In genomic region chr1:214727274-214727673, GRCh38 we compare ENCODE assay signal across 16 cellular contexts.
DNase-seq lines count a peak whose midpoint lies in the region; ATAC-seq and TF ChIP-seq lines count a peak whose summit lies in the region.
"Had no signal": no experiment of that assay in that cellular context is flagged by ENCODE, and none has a peak within 500 bp of the region (broad histone marks: within the 10 kb centered on the region; RNA-seq: fewer than 3 reads in every experiment).

No MANE protein-coding gene starts in this region.

- H3K9me3 Mint-ChIP-seq in H9: peaks cover under 1 to 5% of the 10 kb centered on the region in 2 experiments; a peak in 3 of 5 replicates

- no peak overlapping the region for H3K4me3 ChIP-seq in PC-9
- no peak overlapping the region for H3K4me3 ChIP-seq in effector memory CD4-positive, alpha-beta T cell (ENCODE audit: insufficient read depth, low read depth, low read length, poor library complexity, severe bottlenecking)
- H3K4me3 ChIP-seq: GM12878 had no signal

- H3K23ac ChIP-seq in H9 (ENCODE audit: insufficient read length, low read depth, low read length): no peak overlapping the region

- no peak for ATAC-seq in HG02623 (IDR thresholded peaks at IDR 0.05; ENCODE audit: unreplicated experiment)
- ATAC-seq: CD8-positive, alpha-beta T cell; GM12878; HCT116; T-helper 17 cell had no signal

- no peak overlapping the region for H3K9ac ChIP-seq in H9 (ENCODE audit: extremely low read depth, insufficient read length, low read length)

- H3K9me2 ChIP-seq in PC-9 (ENCODE audit: insufficient read depth): no peaks in the 10 kb centered on the region

- H3K4me2 ChIP-seq in H9 (ENCODE audit: insufficient read depth, insufficient read length, low read length): no peak overlapping the region
- H3K4me2 ChIP-seq in PC-9: peak overlapping the region; percentile 12; the same call in 1 of the 2 replicates

- H4K20me1 ChIP-seq in H9 (ENCODE audit: control insufficient read depth, insufficient read depth, insufficient read length) (no peaks in the 10 kb centered on the region), PC-9 (ENCODE audit: insufficient read depth) (no peaks in the 10 kb centered on the region)

- no peak overlapping the region for H2BK12ac ChIP-seq in H9 (ENCODE audit: insufficient read length, low read depth, low read length)

- intact Hi-C loops in PC-9 (cut with micrococcal nuclease; ENCODE audit: unreplicated experiment): no loop called here

- no peak overlapping the region for H2BK15ac ChIP-seq in H9 (ENCODE audit: low read depth, low read length)

- no peaks in the 10 kb centered on the region for H3K79me2 ChIP-seq in H9 (ENCODE audit: insufficient read depth, low read length)
- no peaks in the 10 kb centered on the region for H3K79me2 ChIP-seq in PC-9 (ENCODE audit: low read depth)

- no peak overlapping the region for H4K91ac ChIP-seq in H9 (ENCODE audit: insufficient read length, low read depth, low read length)

- no peaks in the 10 kb centered on the region for H3K23me2 ChIP-seq in H9 (ENCODE audit: insufficient read length, low read depth, low read length, poor library complexity, severe bottlenecking)

- DNase-seq in DMS53 treated with DMSO at 0.1 percent for 48 hours (lab: John Stamatoyannopoulos, UW; ENCODE audit: unreplicated experiment) (peak; percentile 24), H9 (peak; percentile 57), PC-9 (peak in 1 of 2 experiments; percentile 39), islet precursor cell (peak; percentile 70), NCI-H524 treated with DMSO at 0.1 percent for 48 hours (lab: John Stamatoyannopoulos, UW) (no peak)
- no peak for DNase-seq in effector memory CD4-positive, alpha-beta T cell
- no peak for DNase-seq in activated CD8-positive, alpha-beta memory T cell treated with anti-CD3 and anti-CD28 coated beads for 24 hours
- DNase-seq: BE2C; CD8-positive, alpha-beta T cell; NCI-H2029 treated with DMSO at 0.1 percent for 48 hours; NCI-H226; NCI-H526 treated with DMSO at 0.1 percent for 48 hours; T-helper 17 cell had no signal

- POLR2A ChIA-PET in PC-9 (lab: Charles Lee; ENCODE audit: unreplicated experiment): no interaction called here

- peaks cover 8 to 12% of the 10 kb centered on the region in 2 experiments for H3K4me1 Mint-ChIP-seq in H9
- H3K4me1 Mint-ChIP-seq: T-helper 17 cell had no signal

- no peak overlapping the region for H3K27ac ChIP-seq in H9 (ENCODE audit: insufficient read length, low read depth, low read length)
- H3K27ac ChIP-seq in PC-9: no peak overlapping the region
- H3K27ac ChIP-seq in effector memory CD4-positive, alpha-beta T cell (ENCODE audit: insufficient read depth, low read length, poor library complexity, severe bottlenecking): no peak overlapping the region

- no peak overlapping the region for H4K8ac ChIP-seq in H9 (replicated peaks; ENCODE audit: insufficient read length, low read depth, low read length)

- no peaks in the 10 kb centered on the region for H3K36me3 ChIP-seq in PC-9 (ENCODE audit: low read depth)
- no peaks in the 10 kb centered on the region for H3K36me3 ChIP-seq in effector memory CD4-positive, alpha-beta T cell (ENCODE audit: control insufficient read depth, insufficient read depth, low read length)
- H3K36me3 ChIP-seq: BE2C had no signal

- H3T11ph ChIP-seq in H9 (ENCODE audit: low read length): no peak overlapping the region

- H3K14ac ChIP-seq in H9 (ENCODE audit: insufficient read depth, low read length): no peak overlapping the region

- H2BK120ac ChIP-seq in H9 (ENCODE audit: low read depth, low read length, poor library complexity, severe bottlenecking): no peak overlapping the region

- H3K9me3 ChIP-seq in H9 (ENCODE audit: control insufficient read depth, low read depth, low read length): no peaks in the 10 kb centered on the region
- H3K9me3 ChIP-seq in PC-9 (ENCODE audit: insufficient read depth, low read depth): no peaks in the 10 kb centered on the region
- H3K9me3 ChIP-seq in effector memory CD4-positive, alpha-beta T cell (ENCODE audit: control insufficient read depth, low read length): no peaks in the 10 kb centered on the region
- H3K9me3 ChIP-seq: BE2C had no signal

- H3K4me3 Mint-ChIP-seq in H9: no peak overlapping the region
- H3K4me3 Mint-ChIP-seq: CD8-positive, alpha-beta T cell; T-helper 17 cell had no signal

- no peaks in the 10 kb centered on the region for H3K79me1 ChIP-seq in H9 (ENCODE audit: insufficient read depth, low read depth, low read length, poor library complexity, severe bottlenecking)

- H3K36me3 Mint-ChIP-seq in H9 (ENCODE audit: insufficient read depth in 1 of 3, low read depth in 3 of 3): peaks cover 0 to under 1% (median 0%) of the 10 kb centered on the region in 3 experiments; a peak in 1 of 7 replicates
- H3K36me3 Mint-ChIP-seq: CD8-positive, alpha-beta T cell had no signal

- no peaks in the 10 kb centered on the region for H3F3A ChIP-seq in PC-9 (ENCODE audit: insufficient read depth, low read depth)

- no peak overlapping the region for H2BK20ac ChIP-seq in H9 (ENCODE audit: low read depth, low read length, poor library complexity, severe bottlenecking)

- H4K5ac ChIP-seq in H9 (ENCODE audit: insufficient read length, low read depth, low read length): no peak overlapping the region

- H3K4ac ChIP-seq in H9 (ENCODE audit: low read depth, low read length): no peak overlapping the region

- CTCF ChIA-PET in PC-9 (lab: Charles Lee): no interaction called here

- H2AK5ac ChIP-seq in H9 (ENCODE audit: insufficient read length, low read length): no peak overlapping the region

- H3K27me3 ChIP-seq in H9 (ENCODE audit: insufficient read depth, low read length) (no peaks in the 10 kb centered on the region), PC-9 (ENCODE audit: insufficient read depth, low read depth) (no peaks in the 10 kb centered on the region)
- no peaks in the 10 kb centered on the region for H3K27me3 ChIP-seq in effector memory CD4-positive, alpha-beta T cell (replicated peaks; ENCODE audit: control insufficient read depth, insufficient read depth, low read length, poor library complexity, severe bottlenecking)
- H3K27me3 ChIP-seq: BE2C had no signal

- no peaks in the 10 kb centered on the region for H3K4me1 ChIP-seq in H9 (ENCODE audit: insufficient read depth, low read length)
- H3K4me1 ChIP-seq in PC-9 (replicated peaks; ENCODE audit: insufficient read depth): no peaks in the 10 kb centered on the region; the same call in 1 of the 2 replicates
- no peaks in the 10 kb centered on the region for H3K4me1 ChIP-seq in effector memory CD4-positive, alpha-beta T cell (ENCODE audit: control insufficient read depth, insufficient read depth, low read length, poor library complexity, severe bottlenecking)
- H3K4me1 ChIP-seq: BE2C had no signal

- no peak overlapping the region for H3K18ac ChIP-seq in H9 (ENCODE audit: insufficient read length, low read depth, low read length)

- no CpG with 5 or more reads among the region's 7 CpGs for WGBS in H9 (ENCODE audit: extremely low coverage, insufficient read length, low lambda C conversion rate)

- BruUV-seq in PC-9 (replicated peaks; lab: Mats Ljungman, UMichigan): no TSS peak

- H3K27me3 Mint-ChIP-seq in H9 (ENCODE audit: low read depth): no peaks in the 10 kb centered on the region
- H3K27me3 Mint-ChIP-seq: T-helper 17 cell had no signal

- H3K27ac Mint-ChIP-seq in H9: no peak overlapping the region
- H3K27ac Mint-ChIP-seq: CD8-positive, alpha-beta T cell; T-helper 17 cell had no signal

- no peak overlapping the region for H2AFZ ChIP-seq in H9 (ENCODE audit: low read length)
- H2AFZ ChIP-seq in PC-9: no peak overlapping the region

- TF ChIP-seq CTCF in H9 (conservative IDR thresholded peaks at IDR 0.05): no peak
- no peak for TF ChIP-seq CTCF in PC-9 (conservative IDR thresholded peaks at IDR 0.05)

- no peak overlapping the region for H2BK5ac ChIP-seq in H9 (ENCODE audit: insufficient read length, low read length)

- no peak overlapping the region for H3K56ac ChIP-seq in H9 (ENCODE audit: insufficient read length, low read depth, low read length)

Comparison
In these comparisons a context has a peak if more than half of its experiments do, and no peak if none do; other contexts are left out.
1. DNase-seq: peak in DMS53 treated with DMSO at 0.1 percent for 48 hours (single experiment), H9 (single experiment) and islet precursor cell (single experiment); none in effector memory CD4-positive, alpha-beta T cell (0 of 3), NCI-H524 treated with DMSO at 0.1 percent for 48 hours (single experiment) and activated CD8-positive, alpha-beta memory T cell treated with anti-CD3 and anti-CD28 coated beads for 24 hours (single experiment).